22 cellular contexts compared by ENCODE assay signal in the genomic region with DNA sequence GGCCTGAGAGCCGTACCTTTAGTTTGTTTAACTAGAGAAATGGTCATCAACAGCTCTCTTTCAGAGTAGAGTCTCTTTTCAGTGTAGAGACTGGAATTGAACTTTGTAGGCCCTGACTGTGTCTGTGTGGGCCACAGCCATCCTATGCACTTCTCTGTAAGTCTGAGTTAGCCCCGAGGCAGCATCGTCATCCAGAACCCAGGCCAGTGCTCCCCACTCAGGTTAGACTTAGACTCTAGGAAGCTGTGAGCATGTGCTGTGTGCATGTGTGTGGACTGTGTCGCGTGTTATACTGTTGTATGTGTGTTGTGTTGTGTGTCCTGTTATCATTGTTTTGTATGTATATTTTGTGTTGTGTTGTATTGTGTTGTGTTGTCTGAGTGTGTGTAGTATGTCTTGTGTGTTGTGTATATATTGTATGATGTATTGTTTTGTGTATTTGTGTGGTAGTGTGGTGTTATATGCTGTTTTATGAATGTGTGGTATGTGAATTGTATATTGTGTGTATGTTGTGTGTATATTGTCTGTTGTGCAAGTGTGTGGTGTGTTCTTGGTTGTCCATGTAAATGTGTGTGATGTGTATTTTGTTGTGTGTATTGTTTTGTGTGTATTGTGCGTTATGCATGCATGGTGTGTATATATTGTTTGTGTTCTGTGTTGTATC. TPM values are rescaled to one million over a fixed set of nuclear protein-coding genes. Genes with fewer than 3 reads are reported as not detected.
DNase-seq lines count a peak whose midpoint lies in the region; ATAC-seq, FAIRE-seq and TF ChIP-seq lines count a peak whose summit lies in the region.
"Had no signal": no experiment of that assay in that cellular context is flagged by ENCODE, and none has a peak within 500 bp of the region (broad histone marks: within the 10 kb centered on the region; RNA-seq: fewer than 3 reads in every experiment).

No MANE protein-coding gene starts in this region.

- no peak for TF ChIP-seq RAD21 in K562 (CRISPR knock-in tag; conservative IDR thresholded peaks at IDR 0.05 in 1 of 2, IDR thresholded peaks at IDR 0.05 in 1 of 2)

- no peak overlapping the region for H3K9ac ChIP-seq in K562 (ENCODE audit: insufficient read depth in 1 of 2, low read depth in 2 of 2, low read length in 2 of 2)

- FAIRE-seq in K562 (lab: Jason Lieb, UNC): peak; percentile 73
- FAIRE-seq: D721Med had no signal

- H4K20me1 ChIP-seq in K562 (replicated peaks; ENCODE audit: control insufficient read depth, insufficient read depth, low read length): no peaks in the 10 kb centered on the region

- no peak for TF ChIP-seq EP300 in K562 (IDR thresholded peaks at IDR 0.05; ENCODE audit: low read length)

- peaks cover 0 to 5% of the 10 kb centered on the region in 2 experiments; a peak in 1 of 5 replicates for H3K27me3 ChIP-seq in K562 (ENCODE audit: control insufficient read depth in 2 of 2, insufficient read depth in 2 of 2, low read length in 2 of 2)
- H3K27me3 ChIP-seq: BE2C, Peyer's patch had no signal

- POLR2A ChIA-PET in HEK293 (lab: Yijun Ruan, JAX) (no interaction called here), K562 (lab: Yijun Ruan, JAX) (interaction anchor here (0.6 to 1.2 kb wide), 2 partner anchors 10 to 26 kb away, joined by 3 read pairs; no protein-coding TSS in a partner anchor)

- in situ Hi-C loops in K562 (cut with MboI): no loop called here

- H3K36me3 Mint-ChIP-seq in activated T-cell treated with anti-CD3 and anti-CD28 coated beads, Interleukin-2, amount 50 U/mL, for 72 hours (ENCODE audit: insufficient read depth in 2 of 2): no peaks in the 10 kb centered on the region
- H3K36me3 Mint-ChIP-seq in activated T-cell treated with anti-CD3 and anti-CD28 coated beads, Interleukin-2, amount 50 U/mL, for 24 hours (ENCODE audit: low read depth): no peaks in the 10 kb centered on the region
- H3K36me3 Mint-ChIP-seq in osteocyte (ENCODE audit: unreplicated experiment) (no peaks in the 10 kb centered on the region), progenitor cell of endocrine pancreas (ENCODE audit: insufficient read depth) (no peaks in the 10 kb centered on the region)
- H3K36me3 Mint-ChIP-seq: IgD-negative memory B cell had no signal

- H3K4me1 Mint-ChIP-seq in activated T-cell treated with anti-CD3 and anti-CD28 coated beads, Interleukin-2, amount 50 U/mL, for 72 hours (ENCODE audit: low read depth): no peaks in the 10 kb centered on the region
- no peaks in the 10 kb centered on the region for H3K4me1 Mint-ChIP-seq in activated T-cell treated with anti-CD3 and anti-CD28 coated beads, Interleukin-2, amount 50 U/mL, for 24 hours (ENCODE audit: low read depth)
- H3K4me1 Mint-ChIP-seq in osteocyte (ENCODE audit: unreplicated experiment) (no peaks in the 10 kb centered on the region), progenitor cell of endocrine pancreas (ENCODE audit: low read depth) (no peaks in the 10 kb centered on the region)
- H3K4me1 Mint-ChIP-seq: IgD-negative memory B cell had no signal

- H3K9me3 ChIP-seq in HEK293 (ENCODE audit: control insufficient read depth, insufficient read depth, low read depth, low read length) (no peaks in the 10 kb centered on the region), K562 (replicated peaks; ENCODE audit: control insufficient read depth, insufficient read depth, low read depth, low read length) (no peaks in the 10 kb centered on the region)
- H3K9me3 ChIP-seq: BE2C, Peyer's patch had no signal

- intact Hi-C loops in K562 (cut with micrococcal nuclease): no loop called here

- no peak overlapping the region for H3K4me3 Mint-ChIP-seq in activated T-cell treated with anti-CD3 and anti-CD28 coated beads, Interleukin-2, amount 50 U/mL, for 72 hours
- no peak overlapping the region for H3K4me3 Mint-ChIP-seq in activated T-cell treated with anti-CD3 and anti-CD28 coated beads, Interleukin-2, amount 50 U/mL, for 24 hours
- no peak overlapping the region for H3K4me3 Mint-ChIP-seq in osteocyte (ENCODE audit: unreplicated experiment)
- H3K4me3 Mint-ChIP-seq in progenitor cell of endocrine pancreas (ENCODE audit: low read depth): no peak overlapping the region
- H3K4me3 Mint-ChIP-seq: IgD-negative memory B cell had no signal

- H3K36me3 ChIP-seq in HEK293 (ENCODE audit: control insufficient read depth in 2 of 2, insufficient read depth in 1 of 2, low read length in 2 of 2) (no peaks in the 10 kb centered on the region), K562 (ENCODE audit: control insufficient read depth, insufficient read depth, low read length) (no peaks in the 10 kb centered on the region)
- H3K36me3 ChIP-seq: BE2C, Peyer's patch had no signal

- H3K4me3 ChIP-seq in HEK293 (ENCODE audit: low read depth, low read length) (no peak overlapping the region), K562 (no peak overlapping the region), coronary artery (no peak overlapping the region)
- H3K4me3 ChIP-seq: Peyer's patch had no signal

- peak; percentile 14 to 25 for ATAC-seq in activated T-cell treated with anti-CD3 and anti-CD28 coated beads, Interleukin-2, amount 50 U/mL, for 72 hours (replicated peaks in 1 of 2)
- peak; percentile 29; the same call in 2 of the 3 replicates for ATAC-seq in K562

- TF ChIP-seq POLR2A in K562 (conservative IDR thresholded peaks at IDR 0.05): no peak

- H3K27ac ChIP-seq in HEK293 (ENCODE audit: extremely low read depth, low read depth, low read length) (no peak overlapping the region), K562 (ENCODE audit: extremely low read depth, low read depth, low read length) (no peak overlapping the region), coronary artery (no peak overlapping the region)
- H3K27ac ChIP-seq: Peyer's patch had no signal

- DNase-seq in activated T-cell treated with anti-CD3 and anti-CD28 coated beads, Interleukin-2, amount 50 U/mL, for 72 hours: no peak
- no peak for DNase-seq in activated T-cell treated with anti-CD3 and anti-CD28 coated beads, Interleukin-2, amount 50 U/mL, for 24 hours
- DNase-seq in K562 (ENCODE audit: extremely low read depth in 1 of 4, low spot score in 3 of 4) (no peak), osteocyte (ENCODE audit: extremely low spot score, unreplicated experiment) (peak; percentile 57), coronary artery (ENCODE audit: low spot score) (no peak), progenitor cell of endocrine pancreas (ENCODE audit: low spot score, unreplicated experiment) (no peak)
- DNase-seq: BE2C, DMS53, EL, H7, Karpas-422, MV-4-11, NCI-H1105 treated with DMSO at 0.1 percent for 48 hours, NCI-H2029 treated with DMSO at 0.1 percent for 48 hours, NCI-H2171, NCI-H345, NCI-H524 treated with DMSO at 0.1 percent for 48 hours, NCI-H82, Peyer's patch had no signal

- WGBS in K562 (ENCODE audit: insufficient coverage, low coverage, missing lambda C conversion rate): 57% methylated on average over 6 of the region's 6 CpGs

- no TSS peak for BruUV-seq in K562 (replicated peaks; lab: Mats Ljungman, UMichigan)

- H3K9me1 ChIP-seq in K562 (ENCODE audit: control insufficient read depth, insufficient read depth, low read length): no peaks in the 10 kb centered on the region

- H3K27me3 Mint-ChIP-seq in activated T-cell treated with anti-CD3 and anti-CD28 coated beads, Interleukin-2, amount 50 U/mL, for 72 hours (ENCODE audit: low read depth): peaks cover 5% of the 10 kb centered on the region
- H3K27me3 Mint-ChIP-seq in activated T-cell treated with anti-CD3 and anti-CD28 coated beads, Interleukin-2, amount 50 U/mL, for 24 hours: peaks cover 2% of the 10 kb centered on the region
- H3K27me3 Mint-ChIP-seq in osteocyte (ENCODE audit: unreplicated experiment): peaks cover 16% of the 10 kb centered on the region
- H3K27me3 Mint-ChIP-seq in progenitor cell of endocrine pancreas: peaks cover 19% of the 10 kb centered on the region
- H3K27me3 Mint-ChIP-seq: IgD-negative memory B cell had no signal

- CTCF ChIA-PET in HEK293 (lab: Yijun Ruan, JAX): interaction anchor here (0.6 kb wide), 1 partner anchor 163 kb away, joined by 3 read pairs; no protein-coding TSS in a partner anchor
- CTCF ChIA-PET in K562 (lab: Yijun Ruan, JAX; ENCODE audit: low intra/inter-chr PET ratio): no interaction called here

- no peak overlapping the region for H3K27ac Mint-ChIP-seq in activated T-cell treated with anti-CD3 and anti-CD28 coated beads, Interleukin-2, amount 50 U/mL, for 72 hours
- no peak overlapping the region for H3K27ac Mint-ChIP-seq in activated T-cell treated with anti-CD3 and anti-CD28 coated beads, Interleukin-2, amount 50 U/mL, for 24 hours
- no peak overlapping the region for H3K27ac Mint-ChIP-seq in osteocyte (ENCODE audit: unreplicated experiment)
- H3K27ac Mint-ChIP-seq in progenitor cell of endocrine pancreas: no peak overlapping the region
- H3K27ac Mint-ChIP-seq: IgD-negative memory B cell had no signal

- H3K9me3 Mint-ChIP-seq in activated T-cell treated with anti-CD3 and anti-CD28 coated beads, Interleukin-2, amount 50 U/mL, for 72 hours: no peaks in the 10 kb centered on the region
- no peaks in the 10 kb centered on the region for H3K9me3 Mint-ChIP-seq in activated T-cell treated with anti-CD3 and anti-CD28 coated beads, Interleukin-2, amount 50 U/mL, for 24 hours
- H3K9me3 Mint-ChIP-seq in osteocyte (ENCODE audit: unreplicated experiment): peaks cover 4% of the 10 kb centered on the region
- no peaks in the 10 kb centered on the region for H3K9me3 Mint-ChIP-seq in progenitor cell of endocrine pancreas (ENCODE audit: low read depth)

- TF ChIP-seq CTCF in HEK293 (tag by site-specific recombination; IDR thresholded peaks at IDR 0.05): no peak
- no peak for TF ChIP-seq CTCF in K562 (IDR thresholded peaks at IDR 0.05 in 2 of 3, conservative IDR thresholded peaks at IDR 0.05 in 1 of 3; ENCODE audit: insufficient read depth in 2 of 3, low read depth in 1 of 3, low read length in 3 of 3)
- no peak for TF ChIP-seq CTCF in osteocyte (IDR thresholded peaks at IDR 0.05)
- no peak for TF ChIP-seq CTCF in coronary artery (IDR thresholded peaks at IDR 0.05)
- no peak for TF ChIP-seq CTCF in progenitor cell of endocrine pancreas (IDR thresholded peaks at IDR 0.05; ENCODE audit: unreplicated experiment)

- H2AFZ ChIP-seq in K562 (ENCODE audit: low read depth, low read length): peak overlapping the region; percentile 51; the same call in 1 of the 2 replicates

- H3K4me2 ChIP-seq in K562 (ENCODE audit: insufficient read depth, low read length): no peak overlapping the region

- H3K4me1 ChIP-seq in HEK293 (ENCODE audit: control insufficient read depth, insufficient read depth, low read length): no peaks in the 10 kb centered on the region
- peaks cover 4 to 5% of the 10 kb centered on the region in 2 experiments; a peak in 4 of 5 replicates for H3K4me1 ChIP-seq in K562 (replicated peaks in 1 of 2; ENCODE audit: control insufficient read depth in 2 of 2, insufficient read depth in 2 of 2, low read length in 2 of 2)
- H3K4me1 ChIP-seq: BE2C, Peyer's patch had no signal

- no peaks in the 10 kb centered on the region for H3K79me2 ChIP-seq in K562 (ENCODE audit: control insufficient read depth, insufficient read depth, low read length)

RNA-seq across cellular contexts. Expression of gene NCAPG2, which starts 18.1 kb away (rescaled TPM):
- 100 to 1,000 TPM; 129 to 134 TPM for total RNA-seq in activated T-cell treated with anti-CD3 and anti-CD28 coated beads, Interleukin-2, amount 50 U/mL, for 72 hours
- total RNA-seq in K562 (2011; cell fraction: chromatin; rRNA removed; ENCODE audit: low replicate concordance): 177 and 316 TPM in 2 replicates
- total RNA-seq in K562 (2011; cell fraction: nucleolus; rRNA removed): 101 and 122 TPM in 2 replicates
- total RNA-seq in K562 (2011; cell fraction: nucleoplasm; rRNA removed): 178 and 208 TPM in 2 replicates
- total RNA-seq in K562 (2014; rRNA removed): 47.2 and 50.6 TPM in 2 replicates
- 75.9 and 83.0 TPM in 2 replicates for total RNA-seq in K562 (2014; rRNA removed; fragmentation: Illumina TruSeq; extraction: Trizol)
- 65.1 and 70.1 TPM in 2 replicates for total RNA-seq in K562 (2015; rRNA removed; fragmentation: Illumina TruSeq; extraction: Trizol)
- 103 and 127 TPM in 2 replicates for total RNA-seq in K562 (2021)
- 75.0 and 124 TPM in 2 replicates for polyA plus RNA-seq in K562 (2011; rRNA removed)
- polyA plus RNA-seq in K562 (2011; cell fraction: cytosol; rRNA removed): 54.9 and 63.1 TPM in 2 replicates
- 114 and 154 TPM in 2 replicates for polyA plus RNA-seq in K562 (2011; cell fraction: nucleus; rRNA removed)
- polyA plus RNA-seq in K562 (2012): 71.2 and 97.6 TPM in 2 replicates
- 78.8 and 86.1 TPM in 2 replicates for polyA plus RNA-seq in K562 (2014; fragmentation: Illumina TruSeq; extraction: Trizol)
- polyA plus RNA-seq in K562 (2014; fragmentation: Nextera tagmentation; extraction: Ambion mirVana): 10 to 100 TPM; 21.5 to 97.7 TPM
- polyA plus RNA-seq in K562 (2014; rRNA removed): 94.6 and 97.2 TPM in 2 replicates
- 201 and 283 TPM in 2 replicates for polyA minus RNA-seq in K562 (2011; rRNA and poly(A)+ RNA removed)
- polyA minus RNA-seq in K562 (2011; cell fraction: cytosol; rRNA and poly(A)+ RNA removed): 50.1 and 65.9 TPM in 2 replicates
- polyA minus RNA-seq in K562 (2011; cell fraction: nucleus; rRNA and poly(A)+ RNA removed): 111 and 112 TPM in 2 replicates
- total RNA-seq in osteocyte: 17.9 and 19.9 TPM in 2 replicates
- 28.3 and 33.6 TPM in 2 replicates for total RNA-seq in progenitor cell of endocrine pancreas
